ENCODE assay signal across 30 cellular contexts in genomic region chr3:130932979-130933378, GRCh38.
"Had no signal": no experiment of that assay in that cellular context is flagged by ENCODE, and none has a peak within 500 bp of the region (broad histone marks: within the 10 kb centered on the region; RNA-seq: fewer than 3 reads in every experiment).

No MANE protein-coding gene starts in this region.

- H3K4me3 ChIP-seq: breast epithelium, esophagus muscularis mucosa, heart left ventricle, ovary, right atrium auricular region, smooth muscle cell, suprapubic skin, tibial artery, upper lobe of right lung had no signal

- H3K4me3 Mint-ChIP-seq: activated CD8-positive, alpha-beta memory T cell treated with anti-CD3 and anti-CD28 coated beads, Interleukin-2, amount 10 ng/mL, durations not matched to agents 7 days and 5 days; activated CD8-positive, alpha-beta T cell treated with anti-CD3 and anti-CD28 coated beads, Interleukin-2, amount 10 ng/mL, durations not matched to agents 7 days and 5 days; activated naive CD4-positive, alpha-beta T cell treated with anti-CD3 and anti-CD28 coated beads, Interleukin-2, amount 50 U/mL, for 24 hours; activated naive CD8-positive, alpha-beta T cell treated with anti-CD3 and anti-CD28 coated beads, Interleukin-2, amount 50 U/mL, for 24 hours; central memory CD8-positive, alpha-beta T cell; dendritic cell treated with granulocyte-macrophage colony-stimulating factor and Interleukin-4, amounts not matched to agents 40 ng/mL and 50 ng/mL, for 4 days; immature natural killer cell; mesothelial cell of epicardium; naive B cell; nephron progenitor cell; WTC11 had no signal

- DNase-seq: activated CD8-positive, alpha-beta memory T cell treated with anti-CD3 and anti-CD28 coated beads, Interleukin-2, amount 10 ng/mL, durations not matched to agents 7 days and 5 days; activated CD8-positive, alpha-beta T cell treated with anti-CD3 and anti-CD28 coated beads, Interleukin-2, amount 10 ng/mL, durations not matched to agents 7 days and 5 days; activated naive CD8-positive, alpha-beta T cell treated with anti-CD3 and anti-CD28 coated beads, Interleukin-2, amount 50 U/mL, for 24 hours; activated T-cell treated with anti-CD3 and anti-CD28 coated beads, Interleukin-2, amount 50 U/mL, for 48 hours; amygdala; foreskin keratinocyte; heart left ventricle; hypothalamus; immature natural killer cell; naive B cell; nephron progenitor cell; ovary; stimulated activated CD4-positive, alpha-beta T cell treated with anti-CD3 and anti-CD28 coated beads, Interleukin-15, amount 100 ng/mL, for 24 hours; stimulated activated CD4-positive, alpha-beta T cell treated with anti-CD3 and anti-CD28 coated beads, Interleukin-2, amount 100 ng/mL, for 24 hours; stimulated activated naive CD4-positive, alpha-beta T cell; tibial artery; upper lobe of right lung had no signal

- H3K27ac ChIP-seq: breast epithelium, esophagus muscularis mucosa, foreskin keratinocyte, heart left ventricle, neutrophil, ovary, right atrium auricular region, suprapubic skin, tibial artery, upper lobe of right lung had no signal

- ATAC-seq: activated CD8-positive, alpha-beta memory T cell treated with anti-CD3 and anti-CD28 coated beads, Interleukin-2, amount 10 ng/mL, durations not matched to agents 7 days and 5 days; activated CD8-positive, alpha-beta T cell treated with anti-CD3 and anti-CD28 coated beads, Interleukin-2, amount 10 ng/mL, durations not matched to agents 7 days and 5 days; activated naive CD8-positive, alpha-beta T cell treated with anti-CD3 and anti-CD28 coated beads, Interleukin-2, amount 50 U/mL, for 24 hours; heart left ventricle; upper lobe of right lung; WTC11 had no signal

- H3K9me3 Mint-ChIP-seq: activated naive CD4-positive, alpha-beta T cell treated with anti-CD3 and anti-CD28 coated beads, Interleukin-2, amount 50 U/mL, for 24 hours; activated naive CD8-positive, alpha-beta T cell treated with anti-CD3 and anti-CD28 coated beads, Interleukin-2, amount 50 U/mL, for 24 hours; activated T-helper 2 cell treated with anti-CD3 and anti-CD28 coated beads, Interferon-gamma antibody, Interleukin-2, Interleukin-4, amounts not matched to agents 10 μg/mL and 5 μg/mL and 100 μg/mL, durations not matched to agents 14 hours and 24 hours and 36 hours; central memory CD8-positive, alpha-beta T cell; dendritic cell treated with granulocyte-macrophage colony-stimulating factor and Interleukin-4, amounts not matched to agents 40 ng/mL and 50 ng/mL, for 4 days; immature natural killer cell; mesothelial cell of epicardium; naive B cell; nephron progenitor cell; WTC11 had no signal

- H3K9me3 ChIP-seq: breast epithelium, esophagus muscularis mucosa, heart left ventricle, neutrophil, ovary, right atrium auricular region, suprapubic skin, tibial artery, upper lobe of right lung had no signal

- H3K36me3 ChIP-seq: breast epithelium, ovary had no signal

- H3K27ac Mint-ChIP-seq: activated CD8-positive, alpha-beta memory T cell treated with anti-CD3 and anti-CD28 coated beads, Interleukin-2, amount 10 ng/mL, durations not matched to agents 7 days and 5 days; activated CD8-positive, alpha-beta T cell treated with anti-CD3 and anti-CD28 coated beads, Interleukin-2, amount 10 ng/mL, durations not matched to agents 7 days and 5 days; activated naive CD8-positive, alpha-beta T cell treated with anti-CD3 and anti-CD28 coated beads, Interleukin-2, amount 50 U/mL, for 24 hours; activated T-helper 2 cell treated with anti-CD3 and anti-CD28 coated beads, Interferon-gamma antibody, Interleukin-2, Interleukin-4, amounts not matched to agents 10 μg/mL and 5 μg/mL and 100 μg/mL, durations not matched to agents 14 hours and 24 hours and 36 hours; dendritic cell treated with granulocyte-macrophage colony-stimulating factor and Interleukin-4, amounts not matched to agents 40 ng/mL and 50 ng/mL, for 4 days; immature natural killer cell; mesothelial cell of epicardium; progenitor cell of endocrine pancreas; WTC11 had no signal

- H3K4me2 ChIP-seq: smooth muscle cell had no signal

- H3K27me3 ChIP-seq: breast epithelium, esophagus muscularis mucosa, foreskin keratinocyte, heart left ventricle, neutrophil, ovary, right atrium auricular region, suprapubic skin, tibial artery, upper lobe of right lung had no signal

- H3K4me1 ChIP-seq: breast epithelium, esophagus muscularis mucosa, right atrium auricular region, suprapubic skin, upper lobe of right lung had no signal

- H3K4me1 Mint-ChIP-seq: mesothelial cell of epicardium had no signal

- H3K27me3 Mint-ChIP-seq: activated CD8-positive, alpha-beta memory T cell treated with anti-CD3 and anti-CD28 coated beads, Interleukin-2, amount 10 ng/mL, durations not matched to agents 7 days and 5 days; activated naive CD4-positive, alpha-beta T cell treated with anti-CD3 and anti-CD28 coated beads, Interleukin-2, amount 50 U/mL, for 24 hours; activated naive CD8-positive, alpha-beta T cell treated with anti-CD3 and anti-CD28 coated beads, Interleukin-2, amount 50 U/mL, for 24 hours; central memory CD8-positive, alpha-beta T cell; dendritic cell treated with granulocyte-macrophage colony-stimulating factor and Interleukin-4, amounts not matched to agents 40 ng/mL and 50 ng/mL, for 4 days; naive B cell; progenitor cell of endocrine pancreas had no signal
